ENCODE assay signal across 12 cellular contexts in the genomic region with DNA sequence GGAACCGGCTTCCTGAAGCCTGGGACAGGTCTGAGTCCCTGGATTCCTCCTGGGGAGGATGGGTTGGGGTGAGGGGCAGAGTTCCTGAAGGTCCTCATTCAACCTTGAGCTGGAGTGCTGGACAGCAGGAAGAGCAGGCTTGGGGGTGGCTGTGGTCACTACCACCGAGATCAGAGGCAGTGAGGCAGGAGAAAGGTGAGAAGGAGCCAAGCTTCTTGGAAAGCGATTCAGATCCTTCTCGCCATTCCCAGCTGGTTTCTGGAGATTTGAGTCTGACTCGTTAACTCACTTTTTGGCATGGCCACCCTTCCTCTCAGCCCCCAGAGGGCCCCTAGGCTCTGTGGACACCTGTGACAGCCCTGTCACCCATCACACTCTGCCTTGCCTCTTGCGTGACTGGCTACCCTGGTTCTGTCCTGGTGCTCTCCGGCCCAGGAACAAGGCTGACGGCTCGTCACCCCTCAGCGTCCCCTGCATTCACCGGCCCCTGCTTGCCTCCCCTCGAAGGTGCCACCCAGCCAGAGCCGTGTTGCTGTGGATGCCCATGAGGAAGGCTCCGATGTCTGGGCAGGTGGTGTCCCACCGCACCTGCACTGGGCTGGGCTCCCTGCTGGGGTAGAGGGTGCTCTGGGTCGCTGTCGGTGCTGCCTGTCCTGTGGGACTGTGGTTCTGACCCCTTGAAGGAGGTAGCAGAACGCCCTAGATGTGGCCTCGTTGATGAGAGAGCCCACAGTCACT. TPM values are rescaled to one million over a fixed set of nuclear protein-coding genes. Genes with fewer than 3 reads are reported as not detected.
A peak's percentile ranks its signal among the peaks of the same experiment; 100 is the strongest.
DNase-seq lines count a peak whose midpoint lies in the region; ATAC-seq and TF ChIP-seq lines count a peak whose summit lies in the region.
"Had no signal": no experiment of that assay in that cellular context is flagged by ENCODE, and none has a peak within 500 bp of the region (broad histone marks: within the 10 kb centered on the region; RNA-seq: fewer than 3 reads in every experiment).

No MANE protein-coding gene starts in this region.

- TF ChIP-seq CTCF in MM.1S (IDR thresholded peaks at IDR 0.05; ENCODE audit: low read length) (no peak), chondrocyte (IDR thresholded peaks at IDR 0.05) (no peak), tibial nerve (IDR thresholded peaks at IDR 0.05) (no peak)

- peaks cover 54% of the 10 kb centered on the region for H3K4me1 Mint-ChIP-seq in chondrocyte (ENCODE audit: low read depth)

- H3K9me3 ChIP-seq in MM.1S (replicated peaks; ENCODE audit: insufficient read depth, low read length), result no peaks in the 10 kb centered on the region
- no peaks in the 10 kb centered on the region for H3K9me3 ChIP-seq in mesodermal cell (ENCODE audit: control insufficient read depth, low read length)
- no peaks in the 10 kb centered on the region for H3K9me3 ChIP-seq in tibial nerve

- ATAC-seq in HG03280 (IDR thresholded peaks at IDR 0.05; ENCODE audit: unreplicated experiment), result no peak
- no peak for ATAC-seq in HG02798 (IDR thresholded peaks at IDR 0.05; ENCODE audit: poor library complexity, unreplicated experiment)

- no peaks in the 10 kb centered on the region for H3K27me3 Mint-ChIP-seq in chondrocyte (ENCODE audit: low read depth)

- no peaks in the 10 kb centered on the region for H3K9me3 Mint-ChIP-seq in chondrocyte (ENCODE audit: low read depth)
- H3K9me3 Mint-ChIP-seq: dendritic cell treated with granulocyte-macrophage colony-stimulating factor and Interleukin-4, amounts not matched to agents 40 ng/mL and 50 ng/mL, for 4 days; naive thymus-derived CD4-positive, alpha-beta T cell had no signal

- peak overlapping the region; percentile 70 for H3K4me3 Mint-ChIP-seq in chondrocyte (ENCODE audit: unreplicated experiment)
- H3K4me3 Mint-ChIP-seq: dendritic cell treated with granulocyte-macrophage colony-stimulating factor and Interleukin-4, amounts not matched to agents 40 ng/mL and 50 ng/mL, for 4 days had no signal

- H3K4me3 ChIP-seq in MM.1S (ENCODE audit: low read length), result no peak overlapping the region
- H3K4me3 ChIP-seq in mesodermal cell (ENCODE audit: extremely low read depth, insufficient read depth, low read length, poor library complexity, severe bottlenecking), result no peak overlapping the region
- H3K4me3 ChIP-seq in tibial nerve, result peak overlapping the region in 1 of 4 donors; percentile 43

- peak overlapping the region; percentile 62 for H3K9ac ChIP-seq in MM.1S (ENCODE audit: low read length)

- H3K4me1 ChIP-seq in MM.1S (ENCODE audit: low read length), result peaks cover 25% of the 10 kb centered on the region
- H3K4me1 ChIP-seq in mesodermal cell (ENCODE audit: control insufficient read depth, insufficient read depth, low read length, poor library complexity, severe bottlenecking), result peaks cover 44% of the 10 kb centered on the region
- H3K4me1 ChIP-seq in tibial nerve, result peaks cover 0 to 44% (median 20%) of the 10 kb centered on the region in 4 donors

- 84 to 94% methylated on average over 17 to 19 of the region's 19 CpGs for WGBS in mesodermal cell (ENCODE audit: insufficient coverage in 2 of 2), 2 experiments
- WGBS in tibial nerve, 2 donors, result 77 to 78% methylated on average over 14 to 18 of the region's 19 CpGs

- H3K27me3 ChIP-seq in MM.1S (replicated peaks; ENCODE audit: insufficient read depth, low read length) (no peaks in the 10 kb centered on the region), tibial nerve (no peaks in the 10 kb centered on the region)

- no peaks in the 10 kb centered on the region for H3K79me2 ChIP-seq in MM.1S (ENCODE audit: low read length)

- peak overlapping the region; percentile 57; the same call in 1 of the 2 replicates for H3K4me2 ChIP-seq in MM.1S (ENCODE audit: low read depth, low read length)

- peak overlapping the region; percentile 63 for H2AFZ ChIP-seq in MM.1S (ENCODE audit: low read length)

- TF ChIP-seq EP300 in tibial nerve (IDR thresholded peaks at IDR 0.05), result no peak

- no peaks in the 10 kb centered on the region for H3K36me3 ChIP-seq in MM.1S (replicated peaks; ENCODE audit: insufficient read depth, low read length)
- no peaks in the 10 kb centered on the region for H3K36me3 ChIP-seq in mesodermal cell (ENCODE audit: control insufficient read depth, insufficient read depth, low read length)
- H3K36me3 ChIP-seq in tibial nerve, result no peaks in the 10 kb centered on the region

- H3F3A ChIP-seq in MM.1S (ENCODE audit: insufficient read depth, low read length), result peaks cover 19% of the 10 kb centered on the region

- no peaks in the 10 kb centered on the region for H4K20me1 ChIP-seq in MM.1S (ENCODE audit: insufficient read depth, low read length)

- no peak for TF ChIP-seq POLR2A in tibial nerve (IDR thresholded peaks at IDR 0.05)

- H3K36me3 Mint-ChIP-seq in chondrocyte (ENCODE audit: low read depth), result no peaks in the 10 kb centered on the region
- H3K36me3 Mint-ChIP-seq: naive thymus-derived CD4-positive, alpha-beta T cell had no signal

- no peak for DNase-seq in MM.1S
- no peak for DNase-seq in chondrocyte (ENCODE audit: low spot score)
- DNase-seq in tibial nerve (ENCODE audit: low spot score in 2 of 2), result no peak
- no peak for DNase-seq in mucosa of gallbladder (ENCODE audit: low spot score)
- DNase-seq: naive thymus-derived CD4-positive, alpha-beta T cell had no signal

- H3K27ac ChIP-seq in MM.1S (ENCODE audit: low read length), result peak overlapping the region; percentile 95; the same call in 1 of the 2 replicates
- H3K27ac ChIP-seq in mesodermal cell (ENCODE audit: low read depth, low read length, severe bottlenecking), result peak overlapping the region; percentile 91
- peak overlapping the region; percentile 43 to 99 (median 86) for H3K27ac ChIP-seq in tibial nerve

- H3K9me2 ChIP-seq in MM.1S (replicated peaks; ENCODE audit: insufficient read depth, low read length), result no peaks in the 10 kb centered on the region

- peak overlapping the region; percentile 100 for H3K27ac Mint-ChIP-seq in chondrocyte (ENCODE audit: unreplicated experiment)
- H3K27ac Mint-ChIP-seq: dendritic cell treated with granulocyte-macrophage colony-stimulating factor and Interleukin-4, amounts not matched to agents 40 ng/mL and 50 ng/mL, for 4 days had no signal

RNA-seq across cellular contexts. Expression of a gene that starts 9.7 kb away (rescaled TPM):
- total RNA-seq in chondrocyte, result 429 to 540 TPM (median 535 TPM) in 3 replicates
- 79.6 TPM for polyA plus RNA-seq in mesodermal cell (2013, experiment 1 of 2)
- 74.1 TPM for polyA plus RNA-seq in mesodermal cell (2013, experiment 2 of 2)
- 100 to 1,000 TPM; 187 to 456 (median 339) TPM for total RNA-seq in tibial nerve
- total RNA-seq in mucosa of gallbladder, result 377 TPM

RNA-seq across cellular contexts. Expression of a gene that starts 31.8 kb away (rescaled TPM):
- 0.67 to 2.3 TPM (median 1.3 TPM) in 3 replicates for total RNA-seq in chondrocyte
- polyA plus RNA-seq in mesodermal cell (2013, experiment 1 of 2), result 0.33 TPM
- polyA plus RNA-seq in mesodermal cell (2013, experiment 2 of 2), result 0.40 TPM
- 10 to 100 TPM in 2 of 4 donors, 1 to 10 TPM in 2; 6.5 to 35.1 (median 9.9) TPM for total RNA-seq in tibial nerve
- total RNA-seq in mucosa of gallbladder, result 5.2 TPM
- total RNA-seq: activated CD8-positive, alpha-beta memory T cell treated with anti-CD3 and anti-CD28 coated beads for 36 hours; H4; OCI-LY7 had no signal
- polyA plus RNA-seq: naive thymus-derived CD4-positive, alpha-beta T cell had no signal

RNA-seq across cellular contexts. Expression of a gene that starts 44.9 kb away (rescaled TPM):
- 120 to 177 TPM (median 127 TPM) in 3 replicates for total RNA-seq in chondrocyte
- polyA plus RNA-seq in mesodermal cell (2013, experiment 1 of 2), result 18.2 TPM
- 17.5 TPM for polyA plus RNA-seq in mesodermal cell (2013, experiment 2 of 2)
- 100 to 1,000 TPM; 191 to 392 (median 296) TPM for total RNA-seq in tibial nerve
- total RNA-seq in mucosa of gallbladder, result 761 TPM
